Comparison of ENCODE assay signal across 28 cellular contexts in genomic region chr20:21082584-21082983, GRCh38. TPM values are rescaled to one million over a fixed set of nuclear protein-coding genes. Genes with fewer than 3 reads are reported as not detected.
"Had no signal": no experiment of that assay in that cellular context is flagged by ENCODE, and none has a peak within 500 bp of the region (broad histone marks: within the 10 kb centered on the region; RNA-seq: fewer than 3 reads in every experiment).

No MANE protein-coding gene starts in this region.

- H3K27me3 ChIP-seq: MG63 had no signal

- H3K36me3 Mint-ChIP-seq: T-cell had no signal

- H3K4me3 Mint-ChIP-seq: T-cell had no signal

- H3K4me2 ChIP-seq: SK-N-SH had no signal

- FAIRE-seq: HTR-8/SVneo, RCC 7860 had no signal

- H3K9ac ChIP-seq: SK-N-SH had no signal

- H3K4me3 ChIP-seq: MG63, SJSA1 had no signal

- H3K27ac ChIP-seq: HL-60, SJSA1 had no signal

- ATAC-seq: T-cell had no signal

- H3K9me3 ChIP-seq: MG63, SJSA1, SK-N-SH had no signal

- H3K36me3 ChIP-seq: MG63, SJSA1 had no signal

- H3K4me1 Mint-ChIP-seq: T-cell had no signal

- H3K27ac Mint-ChIP-seq: T-cell had no signal

- DNase-seq: IMR-90, Karpas-422, KG1, MG63, NCI-H1092, NCI-H1105 treated with DMSO at 0.1 percent for 48 hours, NCI-H1417 treated with DMSO at 0.1 percent for 48 hours, NCI-H146, NCI-H1694 treated with DMSO at 0.1 percent for 48 hours, NCI-H1930, NCI-H2081, NCI-H2107, NCI-H226, NCI-H446, NCI-H510A, NCI-H524 treated with DMSO at 0.1 percent for 48 hours, NCI-H69, NCI-H774, Right ventricle myocardium superior, RPMI8226, SIG-M5, SK-N-SH, SW 1271, T-cell had no signal

- H3K9me3 Mint-ChIP-seq: T-cell had no signal

- H3K4me1 ChIP-seq: SJSA1 had no signal

RNA-seq across cellular contexts. Expression of gene LINC00237, which starts 23.6 kb away (rescaled TPM):
- total RNA-seq: IMR-90, Right ventricle myocardium superior, SJSA1, T-cell had no signal
- polyA plus RNA-seq: IMR-90, SK-N-SH had no signal
